Comparison of ENCODE assay signal across 8 cellular contexts in genomic region chr2:75311993-75312392, GRCh38.
DNase-seq lines count a peak whose midpoint lies in the region; ATAC-seq, FAIRE-seq and TF ChIP-seq lines count a peak whose summit lies in the region.

No MANE protein-coding gene starts in this region.

- H3K9me1 ChIP-seq in keratinocyte (ENCODE audit: control insufficient read depth, extremely low read depth, insufficient read depth, low read length), result no peaks in the 10 kb centered on the region

- no peak for FAIRE-seq in keratinocyte (lab: Jason Lieb, UNC)

- dilution Hi-C loops in keratinocyte (cut with MboI; ENCODE audit: extremely low pct_ligation_motif_present, low sequenced_read_pairs), result no loop called here

- H3K9me3 ChIP-seq in keratinocyte (ENCODE audit: control insufficient read depth, low read depth, low read length), result no peaks in the 10 kb centered on the region
- H3K9me3 ChIP-seq in smooth muscle cell (replicated peaks; ENCODE audit: low read depth), result no peaks in the 10 kb centered on the region

- peak; percentile 6 for DNase-seq in activated CD4-positive, alpha-beta T cell treated with anti-CD3 and anti-CD28 coated beads for 48 hours
- DNase-seq in activated CD4-positive, alpha-beta T cell treated with anti-CD3 and anti-CD28 coated beads, Interleukin-2, amount 10 ng/mL, durations not matched to agents 24 days and 14 days, result no peak
- DNase-seq in NCI-H69 (lab: John Stamatoyannopoulos, UW), result peak; percentile 10
- no peak for DNase-seq in keratinocyte (ENCODE audit: low read depth, low spot score)
- DNase-seq in DMS79 treated with DMSO at 0.1 percent for 48 hours (lab: John Stamatoyannopoulos, UW), result no peak
- no peak for DNase-seq in smooth muscle cell (lab: John Stamatoyannopoulos, UW; ENCODE audit: unreplicated experiment)
- DNase-seq in NCI-H524 treated with DMSO at 0.1 percent for 48 hours (lab: John Stamatoyannopoulos, UW), result no peak

- H3K27ac ChIP-seq in keratinocyte (ENCODE audit: control insufficient read depth, insufficient read depth, low read length), result no peak overlapping the region
- no peak overlapping the region for H3K27ac ChIP-seq in smooth muscle cell (ENCODE audit: low read depth)

- H2AFZ ChIP-seq in keratinocyte (ENCODE audit: control insufficient read depth, low read length), result no peak overlapping the region
- H2AFZ ChIP-seq in smooth muscle cell (ENCODE audit: low read depth), result no peak overlapping the region

- H3K27me3 ChIP-seq in keratinocyte (ENCODE audit: control insufficient read depth, extremely low read depth, insufficient read depth, low read length) (peaks cover 5% of the 10 kb centered on the region), smooth muscle cell (ENCODE audit: low read depth) (no peaks in the 10 kb centered on the region)

- peak; percentile 100 for ATAC-seq in HG02884 (IDR thresholded peaks at IDR 0.05; ENCODE audit: unreplicated experiment)

- H3K27ac Mint-ChIP-seq in activated CD4-positive, alpha-beta T cell treated with anti-CD3 and anti-CD28 coated beads, Interleukin-2, amount 10 ng/mL, durations not matched to agents 24 days and 14 days, result no peak overlapping the region

- intact Hi-C loops in activated CD4-positive, alpha-beta T cell treated with anti-CD3 and anti-CD28 coated beads, Interleukin-2, amount 10 ng/mL, durations not matched to agents 24 days and 14 days (cut with micrococcal nuclease), result no loop called here

- H3K27me3 Mint-ChIP-seq in activated CD4-positive, alpha-beta T cell treated with anti-CD3 and anti-CD28 coated beads, Interleukin-2, amount 10 ng/mL, durations not matched to agents 24 days and 14 days, result no peaks in the 10 kb centered on the region

- no peaks in the 10 kb centered on the region for H3K36me3 ChIP-seq in keratinocyte (ENCODE audit: control insufficient read depth in 2 of 2, extremely low read depth in 1 of 2, insufficient read depth in 2 of 2, low read length in 2 of 2)
- no peaks in the 10 kb centered on the region for H3K36me3 ChIP-seq in smooth muscle cell (ENCODE audit: low read depth)

- no peaks in the 10 kb centered on the region for H3F3A ChIP-seq in smooth muscle cell (ENCODE audit: low read depth)

- H3K36me3 Mint-ChIP-seq in activated CD4-positive, alpha-beta T cell treated with anti-CD3 and anti-CD28 coated beads, Interleukin-2, amount 10 ng/mL, durations not matched to agents 24 days and 14 days (ENCODE audit: low read depth), result no peaks in the 10 kb centered on the region

- peak in 2 of 3 experiments; percentile 18 to 33 for TF ChIP-seq CTCF in keratinocyte (optimal IDR thresholded peaks at IDR 0.05 in 1 of 3, IDR thresholded peaks at IDR 0.05 in 1 of 3, conservative IDR thresholded peaks at IDR 0.05 in 1 of 3; ENCODE audit: extremely low read depth in 1 of 3, insufficient read depth in 2 of 3, low read length in 3 of 3)
- no peak for TF ChIP-seq CTCF in smooth muscle cell (IDR thresholded peaks at IDR 0.05; ENCODE audit: borderline replicate concordance, insufficient read depth, poor library complexity, severe bottlenecking)

- peaks cover 9% of the 10 kb centered on the region for H3K4me1 ChIP-seq in keratinocyte (ENCODE audit: control insufficient read depth, extremely low read depth, insufficient read depth, low read length)
- no peaks in the 10 kb centered on the region for H3K4me1 ChIP-seq in smooth muscle cell (ENCODE audit: low read depth)

- H3K9ac ChIP-seq in keratinocyte (ENCODE audit: control insufficient read depth, extremely low read depth, insufficient read depth, low read length), result no peak overlapping the region
- H3K9ac ChIP-seq in smooth muscle cell (ENCODE audit: low read depth), result no peak overlapping the region

- no peaks in the 10 kb centered on the region for H3K4me1 Mint-ChIP-seq in activated CD4-positive, alpha-beta T cell treated with anti-CD3 and anti-CD28 coated beads, Interleukin-2, amount 10 ng/mL, durations not matched to agents 24 days and 14 days

- WGBS in smooth muscle cell (ENCODE audit: low lambda C conversion rate), result 70% methylated on average over 4 of the region's 4 CpGs

- H3K79me2 ChIP-seq in keratinocyte (ENCODE audit: control insufficient read depth, insufficient read depth, low read length), result no peaks in the 10 kb centered on the region
- no peaks in the 10 kb centered on the region for H3K79me2 ChIP-seq in smooth muscle cell (ENCODE audit: low read depth)

- no peaks in the 10 kb centered on the region for H3K9me3 Mint-ChIP-seq in activated CD4-positive, alpha-beta T cell treated with anti-CD3 and anti-CD28 coated beads, Interleukin-2, amount 10 ng/mL, durations not matched to agents 24 days and 14 days

- H3K4me3 ChIP-seq in keratinocyte (ENCODE audit: control insufficient read depth in 2 of 3, extremely low read depth in 1 of 3, insufficient read depth in 2 of 3, low read depth in 1 of 3, low read length in 3 of 3), result no peak overlapping the region
- no peak overlapping the region for H3K4me3 ChIP-seq in smooth muscle cell

- no peaks in the 10 kb centered on the region for H4K20me1 ChIP-seq in keratinocyte (ENCODE audit: control insufficient read depth, extremely low read depth, insufficient read depth, low read length)
- H4K20me1 ChIP-seq in smooth muscle cell (ENCODE audit: low read depth), result no peaks in the 10 kb centered on the region

- H3K4me2 ChIP-seq in keratinocyte (ENCODE audit: control insufficient read depth, extremely low read depth, insufficient read depth, low read depth, low read length) (no peak overlapping the region), smooth muscle cell (no peak overlapping the region)

- no peak overlapping the region for H3K4me3 Mint-ChIP-seq in activated CD4-positive, alpha-beta T cell treated with anti-CD3 and anti-CD28 coated beads, Interleukin-2, amount 10 ng/mL, durations not matched to agents 24 days and 14 days

Comparison
In these comparisons a context has a peak if more than half of its experiments do, and no peak if none do; other contexts are left out.
1. DNase-seq: peak in activated CD4-positive, alpha-beta T cell treated with anti-CD3 and anti-CD28 coated beads for 48 hours (single experiment) and NCI-H69 (single experiment); none in activated CD4-positive, alpha-beta T cell treated with anti-CD3 and anti-CD28 coated beads, Interleukin-2, amount 10 ng/mL, durations not matched to agents 24 days and 14 days (single experiment), keratinocyte (single experiment), DMS79 treated with DMSO at 0.1 percent for 48 hours (single experiment), smooth muscle cell (single experiment) and NCI-H524 treated with DMSO at 0.1 percent for 48 hours (single experiment).